ENCODE assay signal across 15 cellular contexts in the genomic region with DNA sequence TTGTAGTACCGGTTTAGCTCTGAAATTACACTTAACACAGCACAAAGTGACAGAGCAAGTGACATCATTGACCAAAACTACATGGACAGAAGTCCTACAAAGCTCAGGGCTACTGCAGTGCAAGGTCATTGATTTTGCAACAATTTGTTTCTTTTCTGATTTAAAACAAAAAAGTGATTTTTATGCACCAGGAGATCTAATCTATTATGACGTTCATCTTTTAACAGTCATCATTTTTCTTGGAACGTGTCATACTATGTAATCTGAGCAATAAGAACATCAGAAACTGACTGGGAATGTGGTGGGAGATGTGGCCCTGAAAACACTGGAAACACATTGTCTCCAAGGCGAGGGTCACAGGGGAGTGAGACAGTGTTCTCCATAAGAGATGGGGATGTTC.
"Had no signal": no experiment of that assay in that cellular context is flagged by ENCODE, and none has a peak within 500 bp of the region (broad histone marks: within the 10 kb centered on the region; RNA-seq: fewer than 3 reads in every experiment).

No MANE protein-coding gene starts in this region.

- H3K27me3 ChIP-seq: esophagus muscularis mucosa, hepatocyte, stomach, tibial artery, uterus had no signal

- H3K27ac ChIP-seq: esophagus muscularis mucosa, hepatocyte, stomach, tibial artery, uterus had no signal

- H3K9me3 Mint-ChIP-seq: activated naive CD4-positive, alpha-beta T cell treated with anti-CD3 and anti-CD28 coated beads, Interleukin-2, amount 10 ng/mL, durations not matched to agents 7 days and 5 days; activated T-helper 2 cell treated with anti-CD3 and anti-CD28 coated beads, Interferon-gamma antibody, Interleukin-2, Interleukin-4, amounts not matched to agents 10 μg/mL and 5 μg/mL and 100 μg/mL, durations not matched to agents 14 hours and 24 hours and 36 hours; T-helper 1 cell treated with Interleukin-12 subunit alpha and Interleukin-12 subunit beta and Interleukin-4 antibody, amounts not matched to agents 30 μg/mL and 1 μg/mL, for 36 hours had no signal

- H3K36me3 ChIP-seq: esophagus muscularis mucosa, stomach, tibial artery, uterus had no signal

- H3K9me3 ChIP-seq: esophagus muscularis mucosa, stomach, tibial artery, uterus had no signal

- H3K27ac Mint-ChIP-seq: activated naive CD4-positive, alpha-beta T cell treated with anti-CD3 and anti-CD28 coated beads, Interleukin-2, amount 10 ng/mL, durations not matched to agents 7 days and 5 days; activated T-helper 2 cell treated with anti-CD3 and anti-CD28 coated beads, Interferon-gamma antibody, Interleukin-2, Interleukin-4, amounts not matched to agents 10 μg/mL and 5 μg/mL and 100 μg/mL, durations not matched to agents 14 hours and 24 hours and 36 hours; T-helper 1 cell treated with Interleukin-12 subunit alpha and Interleukin-12 subunit beta and Interleukin-4 antibody, amounts not matched to agents 30 μg/mL and 1 μg/mL, for 36 hours had no signal

- FAIRE-seq: bronchial epithelial cell, endometrium had no signal

- H3K4me1 ChIP-seq: stomach, tibial artery, uterus had no signal

- H3K4me3 ChIP-seq: esophagus muscularis mucosa, hepatocyte, stomach, tibial artery, uterus had no signal

- H3K36me3 Mint-ChIP-seq: activated naive CD4-positive, alpha-beta T cell treated with anti-CD3 and anti-CD28 coated beads, Interleukin-2, amount 10 ng/mL, durations not matched to agents 7 days and 5 days had no signal

- DNase-seq: activated CD4-positive, alpha-beta T cell treated with anti-CD3 and anti-CD28 coated beads, Interleukin-2, amount 50 U/mL, for 1 hour; activated naive CD4-positive, alpha-beta T cell treated with anti-CD3 and anti-CD28 coated beads, Interleukin-2, amount 10 ng/mL, durations not matched to agents 7 days and 5 days; activated T-cell treated with anti-CD3 and anti-CD28 coated beads for 4 hours; mesendoderm; stimulated activated CD4-positive, alpha-beta T cell treated with anti-CD3 and anti-CD28 coated beads, Interleukin-15, amount 100 ng/mL, for 24 hours; stimulated activated CD4-positive, alpha-beta T cell treated with anti-CD3 and anti-CD28 coated beads, Interleukin-4, amount 100 ng/mL, for 4 hours; stomach; tibial artery; uterus had no signal

- H3K4me3 Mint-ChIP-seq: activated naive CD4-positive, alpha-beta T cell treated with anti-CD3 and anti-CD28 coated beads, Interleukin-2, amount 10 ng/mL, durations not matched to agents 7 days and 5 days; T-helper 1 cell treated with Interleukin-12 subunit alpha and Interleukin-12 subunit beta and Interleukin-4 antibody, amounts not matched to agents 30 μg/mL and 1 μg/mL, for 36 hours had no signal
